ENCODE assay signal across 11 cellular contexts in genomic region chr10:26698909-26699308, GRCh38. TPM values are rescaled to one million over a fixed set of nuclear protein-coding genes. Genes with fewer than 3 reads are reported as not detected.
DNase-seq lines count a peak whose midpoint lies in the region; ATAC-seq and TF ChIP-seq lines count a peak whose summit lies in the region.
"Had no signal": no experiment of that assay in that cellular context is flagged by ENCODE, and none has a peak within 500 bp of the region (broad histone marks: within the 10 kb centered on the region; RNA-seq: fewer than 3 reads in every experiment).

No MANE protein-coding gene starts in this region.

- peak overlapping the region; percentile 85 for H3K4me2 ChIP-seq in Loucy (ENCODE audit: low read depth, low read length, poor library complexity, severe bottlenecking)

- no peak overlapping the region for H2AFZ ChIP-seq in Loucy (ENCODE audit: low read length)

- H3K27ac Mint-ChIP-seq in central memory CD8-positive, alpha-beta T cell (ENCODE audit: low read depth): peak overlapping the region; percentile 74
- no peak overlapping the region for H3K27ac Mint-ChIP-seq in osteocyte (ENCODE audit: unreplicated experiment)

- no peak overlapping the region for H3K27ac ChIP-seq in right cardiac atrium (ENCODE audit: low read length)

- 80% methylated on average over 2 of the region's 2 CpGs for WGBS in right cardiac atrium

- no peaks in the 10 kb centered on the region for H3K36me3 ChIP-seq in Loucy (ENCODE audit: insufficient read depth, low read length)

- H3K27me3 ChIP-seq in Loucy (ENCODE audit: insufficient read depth, low read length, poor library complexity, severe bottlenecking): peaks cover 3% of the 10 kb centered on the region
- H3K27me3 ChIP-seq in right cardiac atrium (ENCODE audit: control insufficient read depth, insufficient read depth): no peaks in the 10 kb centered on the region
- H3K27me3 ChIP-seq: spleen, tibial nerve had no signal

- H3K79me2 ChIP-seq in Loucy (ENCODE audit: insufficient read depth, low read length): peaks cover 55% of the 10 kb centered on the region

- no peaks in the 10 kb centered on the region for H3K27me3 Mint-ChIP-seq in central memory CD8-positive, alpha-beta T cell
- no peaks in the 10 kb centered on the region for H3K27me3 Mint-ChIP-seq in osteocyte (ENCODE audit: unreplicated experiment)

- H3K9ac ChIP-seq in Loucy (ENCODE audit: low read depth, low read length, poor library complexity, severe bottlenecking): peak overlapping the region; percentile 79

- H3K4me1 Mint-ChIP-seq in central memory CD8-positive, alpha-beta T cell: peaks cover 40% of the 10 kb centered on the region
- peaks cover 23% of the 10 kb centered on the region for H3K4me1 Mint-ChIP-seq in osteocyte (ENCODE audit: unreplicated experiment)

- TF ChIP-seq CTCF in GM10266 (IDR thresholded peaks at IDR 0.05; ENCODE audit: control insufficient read depth, insufficient read depth, low read depth, missing control alignments) (no peak), Loucy (conservative IDR thresholded peaks at IDR 0.05; ENCODE audit: low read length) (no peak), osteocyte (IDR thresholded peaks at IDR 0.05) (no peak)

- H3K9me2 ChIP-seq in Loucy (replicated peaks; ENCODE audit: low read depth, low read length): no peaks in the 10 kb centered on the region

- H3K36me3 Mint-ChIP-seq in central memory CD8-positive, alpha-beta T cell (ENCODE audit: insufficient read depth): peaks cover 5% of the 10 kb centered on the region
- no peaks in the 10 kb centered on the region for H3K36me3 Mint-ChIP-seq in osteocyte (ENCODE audit: unreplicated experiment)

- no peaks in the 10 kb centered on the region for H3K9me3 Mint-ChIP-seq in central memory CD8-positive, alpha-beta T cell
- H3K9me3 Mint-ChIP-seq in osteocyte (ENCODE audit: unreplicated experiment): no peaks in the 10 kb centered on the region

- H3K4me3 ChIP-seq in Loucy (ENCODE audit: low read length, poor library complexity, severe bottlenecking) (peak overlapping the region; percentile 89), right cardiac atrium (ENCODE audit: low read length) (no peak overlapping the region)

- intact Hi-C loops in right cardiac atrium (cut with DNase I): no loop called here

- H3K9me3 ChIP-seq in Loucy (ENCODE audit: insufficient read depth, low read depth, low read length) (no peaks in the 10 kb centered on the region), right cardiac atrium (ENCODE audit: control insufficient read depth, low read length) (no peaks in the 10 kb centered on the region)
- H3K9me3 ChIP-seq: spleen, tibial nerve had no signal

- ATAC-seq in central memory CD8-positive, alpha-beta T cell (replicated peaks; ENCODE audit: extremely low read depth, poor library complexity, severe bottlenecking): no peak
- ATAC-seq in right cardiac atrium: no peak

- peaks cover 23% of the 10 kb centered on the region for H3K4me1 ChIP-seq in Loucy (ENCODE audit: insufficient read depth, low read length, poor library complexity, severe bottlenecking)
- H3K4me1 ChIP-seq in right cardiac atrium (ENCODE audit: control insufficient read depth, insufficient read depth, low read length): peaks cover 6% of the 10 kb centered on the region

- H3F3A ChIP-seq in Loucy (ENCODE audit: low read depth): no peaks in the 10 kb centered on the region

- peak; percentile 15 for DNase-seq in GM10266 (ENCODE audit: extremely low spot score)
- no peak for DNase-seq in central memory CD8-positive, alpha-beta T cell (ENCODE audit: low spot score in 2 of 2)
- no peak for DNase-seq in osteocyte (ENCODE audit: extremely low spot score, unreplicated experiment)
- no peak for DNase-seq in NCI-H69 (lab: John Stamatoyannopoulos, UW)
- no peak for DNase-seq in stimulated activated CD4-positive, alpha-beta T cell treated with anti-CD3 and anti-CD28 coated beads, Interleukin-1b, Interleukin-23, amount 100 ng/mL, for 48 hours
- no peak for DNase-seq in right cardiac atrium
- DNase-seq in NCI-H1436 treated with DMSO at 0.1 percent for 48 hours (lab: John Stamatoyannopoulos, UW): no peak
- DNase-seq: NCI-H2171 treated with DMSO at 0.1 percent for 48 hours, spleen had no signal

- H4K20me1 ChIP-seq in Loucy (ENCODE audit: insufficient read depth, low read length, poor library complexity, severe bottlenecking): peaks cover 22% of the 10 kb centered on the region

- H3K4me3 Mint-ChIP-seq in central memory CD8-positive, alpha-beta T cell: peak overlapping the region; percentile 95
- H3K4me3 Mint-ChIP-seq in osteocyte (ENCODE audit: unreplicated experiment): peak overlapping the region; percentile 95

RNA-seq across cellular contexts. Expression of gene PDSS1, which starts 1.4 kb away (rescaled TPM):
- total RNA-seq in osteocyte: 3.4 and 3.8 TPM in 2 replicates
- 1 to 10 TPM; 2.8 to 7.4 (median 4.7) TPM for total RNA-seq in right cardiac atrium
- 6.4 TPM for polyA plus RNA-seq in right cardiac atrium
